In the genomic region with DNA sequence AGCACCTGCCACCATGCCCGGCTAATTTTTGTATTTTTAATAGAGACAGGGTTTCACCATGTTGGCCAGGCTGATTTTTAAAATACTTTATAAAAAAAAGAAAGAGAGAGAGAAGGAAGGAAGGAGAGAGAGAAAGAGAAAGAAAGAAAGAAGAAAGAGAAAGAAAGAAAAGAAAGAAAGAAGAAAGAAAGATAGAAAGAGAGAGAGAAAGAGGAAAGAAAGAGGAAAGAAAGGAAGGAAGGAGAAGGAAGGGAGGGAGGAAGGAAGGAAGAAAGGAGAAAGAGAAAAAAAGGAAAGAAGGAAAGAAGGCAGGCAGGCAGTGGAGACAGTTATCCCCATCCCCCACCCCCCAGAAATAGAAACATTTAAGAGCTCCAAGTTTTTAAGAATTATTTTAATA, we compare ENCODE assay signal across 25 cellular contexts.
"Had no signal": no experiment of that assay in that cellular context is flagged by ENCODE, and none has a peak within 500 bp of the region (broad histone marks: within the 10 kb centered on the region; RNA-seq: fewer than 3 reads in every experiment).

No MANE protein-coding gene starts in this region.

- H3K4me3 ChIP-seq: body of pancreas, colonic mucosa, left lung, lung, spleen, testis had no signal

- DNase-seq: activated CD4-positive, alpha-beta memory T cell treated with anti-CD3 and anti-CD28 coated beads, Interleukin-2, amount 10 ng/mL, durations not matched to agents 7 days and 5 days; activated CD4-positive, alpha-beta T cell treated with anti-CD3 and anti-CD28 coated beads for 1 hour; activated CD4-positive, alpha-beta T cell treated with anti-CD3 and anti-CD28 coated beads, Interleukin-2, amount 10 ng/mL, durations not matched to agents 7 days and 5 days; activated CD8-positive, alpha-beta memory T cell treated with anti-CD3 and anti-CD28 coated beads, Interleukin-2, amount 50 U/mL, for 48 hours; activated effector memory CD4-positive, alpha-beta T cell treated with Interleukin-2 at 50 U/mL for 16 hours; activated naive CD4-positive, alpha-beta T cell treated with Interleukin-2 at 50 U/mL for 16 hours; activated T-cell treated with anti-CD3 and anti-CD28 coated beads, Interleukin-2, amount 50 U/mL, for 4 hours; aorta; body of pancreas; cerebellar nuclear complex; colonic mucosa; effector CD8-positive, alpha-beta T cell; kidney glomerular epithelial cell; left lung; occipital lobe; right cardiac atrium; spleen; stimulated activated naive CD8-positive, alpha-beta T cell treated with anti-CD3 and anti-CD28 coated beads, Interleukin-15, Interleukin-2, amounts not matched to agents 100 U/mL and 50 U/mL, for 24 hours; T-helper 2 cell; testis had no signal

- H3K36me3 Mint-ChIP-seq: activated naive CD8-positive, alpha-beta T cell; WTC11 had no signal

- H3K27me3 Mint-ChIP-seq: activated CD4-positive, alpha-beta memory T cell treated with anti-CD3 and anti-CD28 coated beads, Interleukin-2, amount 10 ng/mL, durations not matched to agents 7 days and 5 days; activated CD4-positive, alpha-beta T cell treated with anti-CD3 and anti-CD28 coated beads, Interleukin-2, amount 10 ng/mL, durations not matched to agents 7 days and 5 days; activated naive CD8-positive, alpha-beta T cell had no signal

- H3K4me1 ChIP-seq: testis had no signal

- H3K9me3 ChIP-seq: body of pancreas, colonic mucosa, left lung, spleen, testis had no signal

- H3K9me3 Mint-ChIP-seq: activated CD4-positive, alpha-beta T cell treated with anti-CD3 and anti-CD28 coated beads, Interleukin-2, amount 10 ng/mL, durations not matched to agents 7 days and 5 days; activated T-cell treated with anti-CD3 and anti-CD28 coated beads, Interleukin-2, amount 50 U/mL, for 4 hours; neural crest cell had no signal

- H3K36me3 ChIP-seq: colonic mucosa, left lung, spleen had no signal

- ATAC-seq: activated T-cell treated with anti-CD3 and anti-CD28 coated beads, Interleukin-2, amount 50 U/mL, for 4 hours; body of pancreas; left lung; right cardiac atrium; stimulated activated naive CD8-positive, alpha-beta T cell treated with anti-CD3 and anti-CD28 coated beads, Interleukin-15, Interleukin-2, amounts not matched to agents 100 U/mL and 50 U/mL, for 24 hours; WTC11 had no signal

- H3K4me3 Mint-ChIP-seq: activated CD4-positive, alpha-beta memory T cell treated with anti-CD3 and anti-CD28 coated beads, Interleukin-2, amount 10 ng/mL, durations not matched to agents 7 days and 5 days; activated CD4-positive, alpha-beta T cell treated with anti-CD3 and anti-CD28 coated beads, Interleukin-2, amount 10 ng/mL, durations not matched to agents 7 days and 5 days; activated naive CD8-positive, alpha-beta T cell; activated T-cell treated with anti-CD3 and anti-CD28 coated beads, Interleukin-2, amount 50 U/mL, for 4 hours; neural crest cell; WTC11 had no signal

- H3K27ac Mint-ChIP-seq: activated CD4-positive, alpha-beta memory T cell treated with anti-CD3 and anti-CD28 coated beads, Interleukin-2, amount 10 ng/mL, durations not matched to agents 7 days and 5 days; activated CD4-positive, alpha-beta T cell treated with anti-CD3 and anti-CD28 coated beads, Interleukin-2, amount 10 ng/mL, durations not matched to agents 7 days and 5 days had no signal

- H3K27ac ChIP-seq: colonic mucosa, epithelial cell of prostate, left lung, spleen, testis had no signal
